Comparison of ENCODE assay signal across 8 cellular contexts in genomic region chr2:69915050-69915945, GRCh38. TPM values are rescaled to one million over a fixed set of nuclear protein-coding genes. Genes with fewer than 3 reads are reported as not detected.
DNase-seq lines count a peak whose midpoint lies in the region; ATAC-seq, FAIRE-seq and TF ChIP-seq lines count a peak whose summit lies in the region.

Gene MXD1, plus strand, starts transcription at chr2:69915109. Its CDS starts 222 bp downstream, at chr2:69915331.

- H4K20me1 ChIP-seq in MM.1S (ENCODE audit: insufficient read depth, low read length) = no peaks in the 10 kb centered on the region
- no peaks in the 10 kb centered on the region for H4K20me1 ChIP-seq in K562 (replicated peaks; ENCODE audit: control insufficient read depth, insufficient read depth, low read length)
- no peaks in the 10 kb centered on the region for H4K20me1 ChIP-seq in smooth muscle cell (ENCODE audit: low read depth)

- no peak for FAIRE-seq in K562 (lab: Jason Lieb, UNC)
- FAIRE-seq in RCC 7860 (lab: Jason Lieb, UNC) = no peak

- DNase-seq in activated T-cell treated with anti-CD3 and anti-CD28 coated beads, Interleukin-2, amount 50 U/mL, for 1 hour = peak; percentile 30
- DNase-seq in activated T-cell treated with anti-CD3 and anti-CD28 coated beads for 4 hours (no peak), MM.1S (no peak), K562 (ENCODE audit: extremely low read depth in 1 of 4, low spot score in 3 of 4) (peak; percentile 27 to 48 (median 46)), iris pigment epithelial cell (ENCODE audit: low read depth) (peak; percentile 26), smooth muscle cell (lab: John Stamatoyannopoulos, UW; ENCODE audit: unreplicated experiment) (no peak), RCC 7860 (ENCODE audit: low spot score) (no peak)

- ATAC-seq in K562 (peak; percentile 7), HG03196 (IDR thresholded peaks at IDR 0.05; ENCODE audit: unreplicated experiment) (no peak)

- peak; percentile 21; a peak in 3 of 4 replicates for TF ChIP-seq RAD21 in K562 (CRISPR knock-in tag; conservative IDR thresholded peaks at IDR 0.05 in 1 of 2, IDR thresholded peaks at IDR 0.05 in 1 of 2)

- H3K79me2 ChIP-seq in MM.1S (ENCODE audit: low read length) (peaks cover 16% of the 10 kb centered on the region; the same call in 1 of the 2 replicates), K562 (ENCODE audit: control insufficient read depth, insufficient read depth, low read length) (peaks cover 57% of the 10 kb centered on the region), smooth muscle cell (ENCODE audit: low read depth) (peaks cover 21% of the 10 kb centered on the region)

- H3F3A ChIP-seq in MM.1S (ENCODE audit: insufficient read depth, low read length) (peaks cover 17% of the 10 kb centered on the region; the same call in 1 of the 2 replicates), smooth muscle cell (ENCODE audit: low read depth) (peaks cover 11% of the 10 kb centered on the region)

- no peaks in the 10 kb centered on the region for H3K27me3 ChIP-seq in MM.1S (replicated peaks; ENCODE audit: insufficient read depth, low read length)
- no peaks in the 10 kb centered on the region for H3K27me3 ChIP-seq in K562 (ENCODE audit: control insufficient read depth in 2 of 2, insufficient read depth in 2 of 2, low read length in 2 of 2)
- H3K27me3 ChIP-seq in smooth muscle cell (ENCODE audit: low read depth) = no peaks in the 10 kb centered on the region

- H3K9me3 ChIP-seq in MM.1S (replicated peaks; ENCODE audit: insufficient read depth, low read length) = no peaks in the 10 kb centered on the region
- H3K9me3 ChIP-seq in K562 (replicated peaks; ENCODE audit: control insufficient read depth, insufficient read depth, low read depth, low read length) = no peaks in the 10 kb centered on the region
- no peaks in the 10 kb centered on the region for H3K9me3 ChIP-seq in smooth muscle cell (replicated peaks; ENCODE audit: low read depth)

- in situ Hi-C loops in K562 (cut with MboI) = loop anchor here (5.0 to 25.0 kb wide), 3 partner anchors 152 to 722 kb away; partner anchors contain the start of gene FAM136A

- peak within 1 kb of the TSS; percentile 91 for H3K9ac ChIP-seq in MM.1S (ENCODE audit: low read length)
- H3K9ac ChIP-seq in K562 (ENCODE audit: insufficient read depth in 1 of 2, low read depth in 2 of 2, low read length in 2 of 2) = peak within 1 kb of the TSS; percentile 88 to 98
- peak within 1 kb of the TSS; percentile 95 for H3K9ac ChIP-seq in smooth muscle cell (ENCODE audit: low read depth)

- no peak for TF ChIP-seq EP300 in K562 (IDR thresholded peaks at IDR 0.05; ENCODE audit: low read length)

- H3K4me2 ChIP-seq in MM.1S (ENCODE audit: low read depth, low read length) = peak within 1 kb of the TSS; percentile 84
- peak within 1 kb of the TSS; percentile 87 for H3K4me2 ChIP-seq in K562 (ENCODE audit: insufficient read depth, low read length)
- H3K4me2 ChIP-seq in smooth muscle cell = peak within 1 kb of the TSS; percentile 100

- no peaks in the 10 kb centered on the region for H3K9me2 ChIP-seq in MM.1S (replicated peaks; ENCODE audit: insufficient read depth, low read length)

- POLR2A ChIA-PET in K562 (lab: Yijun Ruan, JAX) = interaction anchor here (0.5 to 12.6 kb wide), 54 partner anchors 9 to 478 kb away, joined by 3 to 107 read pairs (median 6); partner anchors contain the start of genes C2orf42, FAM136A, NFU1 and PCBP1

- no peaks in the 10 kb centered on the region for H3K9me1 ChIP-seq in K562 (ENCODE audit: control insufficient read depth, insufficient read depth, low read length)

- H3K27ac ChIP-seq in MM.1S (ENCODE audit: low read length) = peak within 1 kb of the TSS; percentile 88
- peak within 1 kb of the TSS; percentile 96 for H3K27ac ChIP-seq in K562 (ENCODE audit: extremely low read depth, low read depth, low read length)
- peak within 1 kb of the TSS; percentile 95 for H3K27ac ChIP-seq in smooth muscle cell (ENCODE audit: low read depth)

- peak within 1 kb of the TSS; percentile 84 for H3K4me3 ChIP-seq in MM.1S (ENCODE audit: low read length)
- H3K4me3 ChIP-seq in K562 = peak within 1 kb of the TSS; percentile 96
- peak within 1 kb of the TSS; percentile 97 for H3K4me3 ChIP-seq in smooth muscle cell

- no TSS peak for BruUV-seq in K562 (replicated peaks; lab: Mats Ljungman, UMichigan)

- H3K4me1 ChIP-seq in MM.1S (ENCODE audit: low read length) = peaks cover 12% of the 10 kb centered on the region; the same call in 1 of the 2 replicates
- peaks cover 15 to 21% of the 10 kb centered on the region in 2 experiments for H3K4me1 ChIP-seq in K562 (replicated peaks in 1 of 2; ENCODE audit: control insufficient read depth in 2 of 2, insufficient read depth in 2 of 2, low read length in 2 of 2)
- peaks cover 14% of the 10 kb centered on the region for H3K4me1 ChIP-seq in smooth muscle cell (ENCODE audit: low read depth)

- intact Hi-C loops in K562 (cut with micrococcal nuclease) = loop anchor here (2.0 to 10.0 kb wide), 4 partner anchors 82 to 270 kb away; partner anchors contain the start of genes AAK1 and PCBP1

- peak; percentile 81 for TF ChIP-seq POLR2A in K562 (conservative IDR thresholded peaks at IDR 0.05)

- WGBS in K562 (ENCODE audit: insufficient coverage, low coverage, missing lambda C conversion rate) = 1% methylated on average over 61 of the region's 76 CpGs
- 4% methylated on average over 52 of the region's 76 CpGs for WGBS in smooth muscle cell (ENCODE audit: low lambda C conversion rate)

- TF ChIP-seq CTCF in MM.1S (IDR thresholded peaks at IDR 0.05; ENCODE audit: low read length) (no peak), K562 (IDR thresholded peaks at IDR 0.05 in 2 of 3, conservative IDR thresholded peaks at IDR 0.05 in 1 of 3; ENCODE audit: insufficient read depth in 2 of 3, low read depth in 1 of 3, low read length in 3 of 3) (no peak), smooth muscle cell (IDR thresholded peaks at IDR 0.05; ENCODE audit: borderline replicate concordance, insufficient read depth, poor library complexity, severe bottlenecking) (no peak)

- CTCF ChIA-PET in K562 (lab: Yijun Ruan, JAX; ENCODE audit: low intra/inter-chr PET ratio) = interaction anchor here (1.1 to 4.2 kb wide), 2 partner anchors 155 to 227 kb away, joined by 3 to 20 read pairs; no protein-coding TSS in a partner anchor

- H3K36me3 ChIP-seq in MM.1S (replicated peaks; ENCODE audit: insufficient read depth, low read length) = no peaks in the 10 kb centered on the region
- H3K36me3 ChIP-seq in K562 (ENCODE audit: control insufficient read depth, insufficient read depth, low read length) = peaks cover 51% of the 10 kb centered on the region
- H3K36me3 ChIP-seq in smooth muscle cell (ENCODE audit: low read depth) = no peaks in the 10 kb centered on the region

- peak within 1 kb of the TSS; percentile 83 for H2AFZ ChIP-seq in MM.1S (ENCODE audit: low read length)
- H2AFZ ChIP-seq in K562 (ENCODE audit: low read depth, low read length) = peak within 1 kb of the TSS; percentile 88
- H2AFZ ChIP-seq in smooth muscle cell (ENCODE audit: low read depth) = peak within 1 kb of the TSS; percentile 20

TF ChIP-seq in K562, 482 proteins besides CTCF, POLR2A, EP300 and RAD21 (continues in another document):
- TF ChIP-seq TGIF2 (CRISPR knock-in tag; IDR thresholded peaks at IDR 0.05) (peak; percentile 36; the same call in 1 of the 2 replicates), ATF4 (CRISPR knock-in tag; IDR thresholded peaks at IDR 0.05) (0 out of 2 replicates have a peak, but pooled peaks have one; percentile 1), NONO (IDR thresholded peaks at IDR 0.05; ENCODE audit: low read depth in 2 of 2, low read length in 1 of 2) (peak in 1 of 2 experiments; percentile 81; a peak in 1 of 4 replicates), SRSF3 (IDR thresholded peaks at IDR 0.05; ENCODE audit: insufficient read depth, low read length) (no peak), ZNF12 (CRISPR knock-in tag; IDR thresholded peaks at IDR 0.05) (peak; percentile 73; the same call in 1 of the 2 replicates)

RNA-seq across cellular contexts. Expression of gene MXD1, which starts in this region (rescaled TPM):
- 26.7 and 49.0 TPM in 2 replicates for total RNA-seq in K562 (2011; cell fraction: chromatin; rRNA removed; ENCODE audit: low replicate concordance)
- total RNA-seq in K562 (2011; cell fraction: nucleolus; rRNA removed) = 16.5 and 18.2 TPM in 2 replicates
- total RNA-seq in K562 (2011; cell fraction: nucleoplasm; rRNA removed) = 38.7 and 66.3 TPM in 2 replicates
- total RNA-seq in K562 (2014; rRNA removed) (7.6 and 7.9 TPM in 2 replicates), K562 (2014; rRNA removed; fragmentation: Illumina TruSeq; extraction: Trizol) (8.3 and 9.1 TPM in 2 replicates), K562 (2015; rRNA removed; fragmentation: Illumina TruSeq; extraction: Trizol) (6.7 and 7.1 TPM in 2 replicates), K562 (2021) (13.4 and 19.8 TPM in 2 replicates), smooth muscle cell (7.9 and 10.0 TPM in 2 replicates)
- polyA plus RNA-seq in K562 (2011; rRNA removed) (26.7 and 35.9 TPM in 2 replicates), K562 (2014; fragmentation: Illumina TruSeq; extraction: Trizol) (11.5 and 13.0 TPM in 2 replicates), K562 (2014; fragmentation: Nextera tagmentation; extraction: Ambion mirVana) (10 to 100 TPM in 1 of 2 experiments, 1 to 10 TPM in 1; 9.0 to 11.0 TPM), K562 (2014; rRNA removed) (13.2 and 15.6 TPM in 2 replicates), smooth muscle cell (10.2 and 10.9 TPM in 2 replicates)
- 10.5 and 14.7 TPM in 2 replicates for polyA plus RNA-seq in K562 (2011; cell fraction: cytosol; rRNA removed)
- 49.2 and 59.8 TPM in 2 replicates for polyA plus RNA-seq in K562 (2011; cell fraction: nucleus; rRNA removed)
- polyA plus RNA-seq in K562 (2012) = 8.5 and 11.4 TPM in 2 replicates
- polyA minus RNA-seq in K562 (2011; rRNA and poly(A)+ RNA removed) = 18.7 and 32.2 TPM in 2 replicates
- polyA minus RNA-seq in K562 (2011; cell fraction: cytosol; rRNA and poly(A)+ RNA removed) = 7.8 and 13.7 TPM in 2 replicates
- polyA minus RNA-seq in K562 (2011; cell fraction: nucleus; rRNA and poly(A)+ RNA removed) = 24.8 and 26.5 TPM in 2 replicates

Comparison
In these comparisons a context has a peak if more than half of its experiments do, and no peak if none do; other contexts are left out.
1. DNase-seq: peak in activated T-cell treated with anti-CD3 and anti-CD28 coated beads, Interleukin-2, amount 50 U/mL, for 1 hour (single experiment), K562 (4 of 4) and iris pigment epithelial cell (single experiment); none in activated T-cell treated with anti-CD3 and anti-CD28 coated beads for 4 hours (single experiment), MM.1S (single experiment), smooth muscle cell (single experiment) and RCC 7860 (single experiment).
2. H2AFZ ChIP-seq: peak in every context shown above with its lines; median percentile 88 in K562; 83 in MM.1S; 20 in smooth muscle cell.
3. Peak in every context shown above with its lines, with median percentiles within 50 percentile points of each other: H3K27ac ChIP-seq, H3K4me2 ChIP-seq, H3K4me3 ChIP-seq and H3K9ac ChIP-seq.